In the genomic region with DNA sequence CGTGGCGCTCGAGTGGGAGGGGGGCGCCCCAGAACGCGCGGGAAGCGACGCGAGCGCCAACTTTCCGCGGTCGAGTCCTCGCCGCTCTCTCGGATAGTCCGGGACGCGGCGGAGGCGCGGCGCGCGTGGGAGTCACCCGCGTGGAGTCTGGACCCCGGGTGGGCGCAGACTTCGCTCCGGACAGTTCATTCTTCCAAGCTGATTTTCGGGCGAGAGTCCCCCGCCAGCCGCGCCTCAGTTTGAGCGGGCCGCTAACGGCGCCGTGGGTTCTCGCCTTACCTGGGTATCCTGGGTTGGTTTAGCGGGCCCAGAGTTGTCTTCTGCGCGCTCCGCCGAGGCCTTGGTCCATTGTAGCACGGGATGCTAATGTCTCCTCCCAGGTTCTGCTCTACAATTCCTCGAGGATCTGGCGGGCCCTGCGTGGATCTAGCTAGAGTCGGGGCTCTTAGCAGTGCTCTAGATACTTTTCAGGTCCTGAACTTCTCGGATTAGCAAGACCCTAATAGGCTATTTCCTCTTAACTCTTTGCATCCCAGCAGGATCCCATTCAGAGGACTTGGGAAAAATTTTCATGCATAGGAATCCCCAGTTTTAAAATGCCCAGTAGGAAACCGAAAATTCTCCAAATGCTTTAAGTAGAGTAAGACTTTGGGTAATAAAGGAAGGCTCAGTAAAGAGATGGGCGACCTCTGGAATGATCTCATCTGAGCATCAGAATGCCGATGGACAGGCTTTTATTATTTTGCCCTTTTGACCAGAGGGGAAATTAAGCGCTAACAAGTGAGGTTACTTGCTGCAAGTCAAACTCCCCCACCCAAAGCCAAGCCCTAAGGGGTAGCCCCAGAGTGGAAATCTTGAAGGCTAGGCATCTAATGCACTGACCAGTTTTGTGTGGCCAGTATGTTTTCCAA, we compare ENCODE assay signal across 1 cellular context.
TF ChIP-seq lines count a peak whose summit lies in the region.

No MANE protein-coding gene starts in this region.

TF ChIP-seq in HEK293, 187 proteins besides CTCF, POLR2A, EP300 and RAD21 (continued from another document):
- TF ChIP-seq, protein P1, sequence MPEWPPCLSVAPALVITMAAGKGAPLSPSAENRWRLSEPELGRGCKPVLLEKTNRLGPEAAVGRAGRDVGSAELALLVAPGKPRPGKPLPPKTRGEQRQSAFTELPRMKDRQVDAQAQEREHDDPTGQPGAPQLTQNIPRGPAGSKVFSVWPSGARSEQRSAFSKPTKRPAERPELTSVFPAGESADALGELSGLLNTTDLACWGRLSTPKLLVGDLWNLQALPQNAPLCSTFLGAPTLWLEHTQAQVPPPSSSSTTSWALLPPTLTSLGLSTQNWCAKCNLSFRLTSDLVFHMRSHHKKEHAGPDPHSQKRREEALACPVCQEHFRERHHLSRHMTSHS (tag by site-specific recombination; IDR thresholded peaks at IDR 0.05), result no peak
- TF ChIP-seq, protein P2, sequence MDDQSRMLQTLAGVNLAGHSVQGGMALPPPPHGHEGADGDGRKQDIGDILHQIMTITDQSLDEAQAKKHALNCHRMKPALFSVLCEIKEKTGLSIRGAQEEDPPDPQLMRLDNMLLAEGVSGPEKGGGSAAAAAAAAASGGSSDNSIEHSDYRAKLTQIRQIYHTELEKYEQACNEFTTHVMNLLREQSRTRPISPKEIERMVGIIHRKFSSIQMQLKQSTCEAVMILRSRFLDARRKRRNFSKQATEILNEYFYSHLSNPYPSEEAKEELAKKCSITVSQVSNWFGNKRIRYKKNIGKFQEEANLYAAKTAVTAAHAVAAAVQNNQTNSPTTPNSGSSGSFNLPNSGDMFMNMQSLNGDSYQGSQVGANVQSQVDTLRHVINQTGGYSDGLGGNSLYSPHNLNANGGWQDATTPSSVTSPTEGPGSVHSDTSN (CRISPR knock-in tag; IDR thresholded peaks at IDR 0.05), result 0 out of 2 replicates have a peak, but pooled peaks have one; percentile 48
- no peak for TF ChIP-seq ZNF785 (tag by site-specific recombination; IDR thresholded peaks at IDR 0.05)
- no peak for TF ChIP-seq ZNF138 (tag by site-specific recombination; IDR thresholded peaks at IDR 0.05; ENCODE audit: borderline replicate concordance)
- no peak for TF ChIP-seq ZNF776 (tag by site-specific recombination; IDR thresholded peaks at IDR 0.05; ENCODE audit: borderline replicate concordance)
- peak; percentile 42; the same call in 1 of the 2 replicates for TF ChIP-seq KLF16 (tag by site-specific recombination; IDR thresholded peaks at IDR 0.05)
- no peak for TF ChIP-seq ZNF16 (tag by site-specific recombination; IDR thresholded peaks at IDR 0.05; ENCODE audit: low read depth)
- peak; percentile 23; the same call in 1 of the 2 replicates for TF ChIP-seq KLF1 (tag by site-specific recombination; IDR thresholded peaks at IDR 0.05)
- no peak for TF ChIP-seq BCL11B (tag by site-specific recombination; IDR thresholded peaks at IDR 0.05; ENCODE audit: low read depth)
- TF ChIP-seq, protein P3, sequence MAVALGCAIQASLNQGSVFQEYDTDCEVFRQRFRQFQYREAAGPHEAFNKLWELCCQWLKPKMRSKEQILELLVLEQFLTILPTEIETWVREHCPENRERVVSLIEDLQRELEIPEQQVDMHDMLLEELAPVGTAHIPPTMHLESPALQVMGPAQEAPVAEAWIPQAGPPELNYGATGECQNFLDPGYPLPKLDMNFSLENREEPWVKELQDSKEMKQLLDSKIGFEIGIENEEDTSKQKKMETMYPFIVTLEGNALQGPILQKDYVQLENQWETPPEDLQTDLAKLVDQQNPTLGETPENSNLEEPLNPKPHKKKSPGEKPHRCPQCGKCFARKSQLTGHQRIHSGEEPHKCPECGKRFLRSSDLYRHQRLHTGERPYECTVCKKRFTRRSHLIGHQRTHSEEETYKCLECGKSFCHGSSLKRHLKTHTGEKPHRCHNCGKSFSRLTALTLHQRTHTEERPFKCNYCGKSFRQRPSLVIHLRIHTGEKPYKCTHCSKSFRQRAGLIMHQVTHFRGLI (tag by site-specific recombination; IDR thresholded peaks at IDR 0.05), result no peak
- TF ChIP-seq KLF8 (tag by site-specific recombination; IDR thresholded peaks at IDR 0.05), result peak; percentile 22; the same call in 1 of the 2 replicates
- TF ChIP-seq, protein P4, sequence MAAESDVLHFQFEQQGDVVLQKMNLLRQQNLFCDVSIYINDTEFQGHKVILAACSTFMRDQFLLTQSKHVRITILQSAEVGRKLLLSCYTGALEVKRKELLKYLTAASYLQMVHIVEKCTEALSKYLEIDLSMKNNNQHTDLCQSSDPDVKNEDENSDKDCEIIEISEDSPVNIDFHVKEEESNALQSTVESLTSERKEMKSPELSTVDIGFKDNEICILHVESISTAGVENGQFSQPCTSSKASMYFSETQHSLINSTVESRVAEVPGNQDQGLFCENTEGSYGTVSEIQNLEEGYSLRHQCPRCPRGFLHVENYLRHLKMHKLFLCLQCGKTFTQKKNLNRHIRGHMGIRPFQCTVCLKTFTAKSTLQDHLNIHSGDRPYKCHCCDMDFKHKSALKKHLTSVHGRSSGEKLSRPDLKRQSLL (tag by site-specific recombination; IDR thresholded peaks at IDR 0.05), result no peak
- TF ChIP-seq, protein P5, sequence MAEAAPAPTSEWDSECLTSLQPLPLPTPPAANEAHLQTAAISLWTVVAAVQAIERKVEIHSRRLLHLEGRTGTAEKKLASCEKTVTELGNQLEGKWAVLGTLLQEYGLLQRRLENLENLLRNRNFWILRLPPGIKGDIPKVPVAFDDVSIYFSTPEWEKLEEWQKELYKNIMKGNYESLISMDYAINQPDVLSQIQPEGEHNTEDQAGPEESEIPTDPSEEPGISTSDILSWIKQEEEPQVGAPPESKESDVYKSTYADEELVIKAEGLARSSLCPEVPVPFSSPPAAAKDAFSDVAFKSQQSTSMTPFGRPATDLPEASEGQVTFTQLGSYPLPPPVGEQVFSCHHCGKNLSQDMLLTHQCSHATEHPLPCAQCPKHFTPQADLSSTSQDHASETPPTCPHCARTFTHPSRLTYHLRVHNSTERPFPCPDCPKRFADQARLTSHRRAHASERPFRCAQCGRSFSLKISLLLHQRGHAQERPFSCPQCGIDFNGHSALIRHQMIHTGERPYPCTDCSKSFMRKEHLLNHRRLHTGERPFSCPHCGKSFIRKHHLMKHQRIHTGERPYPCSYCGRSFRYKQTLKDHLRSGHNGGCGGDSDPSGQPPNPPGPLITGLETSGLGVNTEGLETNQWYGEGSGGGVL (tag by site-specific recombination; IDR thresholded peaks at IDR 0.05), result no peak; the same call in 1 of the 2 replicates
- TF ChIP-seq YY1 (tag by site-specific recombination; IDR thresholded peaks at IDR 0.05), result no peak
- no peak for TF ChIP-seq ZNF514 (tag by site-specific recombination; IDR thresholded peaks at IDR 0.05)
- TF ChIP-seq KLF7 (tag by site-specific recombination; IDR thresholded peaks at IDR 0.05; ENCODE audit: borderline replicate concordance), result no peak; the same call in 1 of the 2 replicates
- no peak for TF ChIP-seq ZNF202 (tag by site-specific recombination; IDR thresholded peaks at IDR 0.05; ENCODE audit: borderline replicate concordance)
- no peak for TF ChIP-seq ZNF747 (tag by site-specific recombination; IDR thresholded peaks at IDR 0.05)
- no peak for TF ChIP-seq ZNF433 (tag by site-specific recombination; IDR thresholded peaks at IDR 0.05; ENCODE audit: low read depth)
- no peak for TF ChIP-seq ZNF777 (tag by site-specific recombination; IDR thresholded peaks at IDR 0.05; ENCODE audit: borderline replicate concordance)
- TF ChIP-seq, protein P6, sequence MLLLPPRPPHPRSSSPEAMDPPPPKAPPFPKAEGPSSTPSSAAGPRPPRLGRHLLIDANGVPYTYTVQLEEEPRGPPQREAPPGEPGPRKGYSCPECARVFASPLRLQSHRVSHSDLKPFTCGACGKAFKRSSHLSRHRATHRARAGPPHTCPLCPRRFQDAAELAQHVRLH (tag by site-specific recombination; IDR thresholded peaks at IDR 0.05), result peak; percentile 69; the same call in 1 of the 2 replicates
- TF ChIP-seq ZNF146 (tag by site-specific recombination; IDR thresholded peaks at IDR 0.05), result no peak
- TF ChIP-seq ZNF175 (tag by site-specific recombination; IDR thresholded peaks at IDR 0.05), result no peak
- TF ChIP-seq SALL2 (tag by site-specific recombination; IDR thresholded peaks at IDR 0.05; ENCODE audit: borderline replicate concordance), result no peak
